8 cellular contexts compared by ENCODE assay signal in genomic region chr21:31559368-31560119, GRCh38.
DNase-seq lines count a peak whose midpoint lies in the region; ATAC-seq and TF ChIP-seq lines count a peak whose summit lies in the region.

No MANE protein-coding gene starts in this region.

- peaks cover 24% of the 10 kb centered on the region for H3K27me3 Mint-ChIP-seq in IgD-negative memory B cell
- peaks cover 23% of the 10 kb centered on the region for H3K27me3 Mint-ChIP-seq in activated naive CD4-positive, alpha-beta T cell treated with anti-CD3 and anti-CD28 coated beads for 36 hours (ENCODE audit: low read depth)

- H3K27ac Mint-ChIP-seq in IgD-negative memory B cell, result peak overlapping the region in 1 of 3 donors; percentile 3
- peak overlapping the region; percentile 70 for H3K27ac Mint-ChIP-seq in activated naive CD4-positive, alpha-beta T cell treated with anti-CD3 and anti-CD28 coated beads for 36 hours

- DNase-seq in COR-L47 (lab: John Stamatoyannopoulos, UW) (peak; percentile 99), SHP77 (lab: John Stamatoyannopoulos, UW) (peak; percentile 78 to 83), osteoblast (ENCODE audit: insufficient read length, low spot score, missing footprints) (peak; percentile 97), suprapubic skin (ENCODE audit: low spot score in 2 of 2) (peak; percentile 84 to 86)
- DNase-seq in activated naive CD4-positive, alpha-beta T cell treated with anti-CD3 and anti-CD28 coated beads for 36 hours, result peak; percentile 97

- H3K9me3 Mint-ChIP-seq in IgD-negative memory B cell, result peaks cover 0 to 2% (median 0%) of the 10 kb centered on the region in 3 donors
- no peaks in the 10 kb centered on the region for H3K9me3 Mint-ChIP-seq in activated naive CD4-positive, alpha-beta T cell treated with anti-CD3 and anti-CD28 coated beads for 36 hours

- CTCF ChIA-PET in activated naive CD4-positive, alpha-beta T cell treated with anti-CD3 and anti-CD28 coated beads for 36 hours (lab: Charles Lee), result interaction anchor here (0.5 to 2.4 kb wide), 23 partner anchors 11 to 458 kb away, joined by 3 to 21 read pairs (median 4); no protein-coding TSS in a partner anchor

- no peaks in the 10 kb centered on the region for H3K79me2 ChIP-seq in osteoblast (ENCODE audit: insufficient read depth, low read length)

- H3K4me1 Mint-ChIP-seq in IgD-negative memory B cell, result peaks cover 2 to 13% (median 12%) of the 10 kb centered on the region in 3 donors
- peaks cover 34% of the 10 kb centered on the region for H3K4me1 Mint-ChIP-seq in activated naive CD4-positive, alpha-beta T cell treated with anti-CD3 and anti-CD28 coated beads for 36 hours (ENCODE audit: low read depth)

- peak overlapping the region; percentile 83 for H2AFZ ChIP-seq in osteoblast (ENCODE audit: low read length)

- intact Hi-C loops in activated naive CD4-positive, alpha-beta T cell treated with anti-CD3 and anti-CD28 coated beads for 36 hours (cut with micrococcal nuclease), result loop anchor here (1.0 to 5.0 kb wide), 13 partner anchors 50 to 842 kb away; partner anchors contain the start of genes KRTAP21-3, MIS18A, SCAF4 and SOD1

- peaks cover 80% of the 10 kb centered on the region for H3K27me3 ChIP-seq in gastroesophageal sphincter
- peaks cover 53% of the 10 kb centered on the region for H3K27me3 ChIP-seq in osteoblast (ENCODE audit: insufficient read depth, low read length)
- peaks cover 37% of the 10 kb centered on the region for H3K27me3 ChIP-seq in suprapubic skin

- 2% methylated on average over 16 of the region's 54 CpGs; no CpG with 5 or more reads in 1 of the 2 donors for WGBS in gastroesophageal sphincter (ENCODE audit: low coverage in 1 of 2), 2 donors
- under 1% methylated on average over 26 of the region's 54 CpGs for WGBS in suprapubic skin

- H3K9me3 ChIP-seq in gastroesophageal sphincter (no peaks in the 10 kb centered on the region), osteoblast (ENCODE audit: low read depth, low read length) (no peaks in the 10 kb centered on the region), suprapubic skin (no peaks in the 10 kb centered on the region)

- TF ChIP-seq CTCF in gastroesophageal sphincter (IDR thresholded peaks at IDR 0.05), result no peak
- no peak for TF ChIP-seq CTCF in osteoblast (IDR thresholded peaks at IDR 0.05; ENCODE audit: extremely low read depth, low read depth, low read length)
- no peak for TF ChIP-seq CTCF in suprapubic skin (IDR thresholded peaks at IDR 0.05)

- H3K36me3 Mint-ChIP-seq in IgD-negative memory B cell, result no peaks in the 10 kb centered on the region
- peaks cover 4% of the 10 kb centered on the region for H3K36me3 Mint-ChIP-seq in activated naive CD4-positive, alpha-beta T cell treated with anti-CD3 and anti-CD28 coated beads for 36 hours (ENCODE audit: low read depth)

- H3K4me3 ChIP-seq in gastroesophageal sphincter (peak overlapping the region; percentile 24 to 60), osteoblast (ENCODE audit: insufficient read depth, low read length) (peak overlapping the region; percentile 72), suprapubic skin (peak overlapping the region; percentile 68)

- peak; percentile 47 for ATAC-seq in GM21447 (IDR thresholded peaks at IDR 0.05; ENCODE audit: unreplicated experiment)
- ATAC-seq in gastroesophageal sphincter, result peak; percentile 88

- no peak for TF ChIP-seq POLR2A in gastroesophageal sphincter (IDR thresholded peaks at IDR 0.05)
- TF ChIP-seq POLR2A in suprapubic skin (IDR thresholded peaks at IDR 0.05), result no peak

- H3K36me3 ChIP-seq in gastroesophageal sphincter, result no peaks in the 10 kb centered on the region
- H3K36me3 ChIP-seq in osteoblast (ENCODE audit: insufficient read depth, low read length), result no peaks in the 10 kb centered on the region
- H3K36me3 ChIP-seq in suprapubic skin, result no peaks in the 10 kb centered on the region

- no peak overlapping the region for H3K27ac ChIP-seq in gastroesophageal sphincter
- H3K27ac ChIP-seq in osteoblast (ENCODE audit: low read depth, low read length), result no peak overlapping the region
- H3K27ac ChIP-seq in suprapubic skin, result no peak overlapping the region

- H3K4me1 ChIP-seq in gastroesophageal sphincter (peaks cover 0 to 28% (median 11%) of the 10 kb centered on the region in 3 donors), osteoblast (ENCODE audit: insufficient read depth, low read length) (peaks cover 5% of the 10 kb centered on the region), suprapubic skin (peaks cover 31% of the 10 kb centered on the region)

- TF ChIP-seq EP300 in gastroesophageal sphincter (IDR thresholded peaks at IDR 0.05) (no peak), suprapubic skin (IDR thresholded peaks at IDR 0.05) (no peak)

- H4K20me1 ChIP-seq in osteoblast (ENCODE audit: insufficient read depth, low read length), result no peaks in the 10 kb centered on the region

- H3K4me2 ChIP-seq in osteoblast (ENCODE audit: insufficient read depth, low read length), result peak overlapping the region; percentile 86

- H3K4me3 Mint-ChIP-seq in IgD-negative memory B cell, result peak overlapping the region; percentile 72 to 95 (median 90)
- peak overlapping the region; percentile 89 for H3K4me3 Mint-ChIP-seq in activated naive CD4-positive, alpha-beta T cell treated with anti-CD3 and anti-CD28 coated beads for 36 hours
